Comparison of ENCODE assay signal across 8 cellular contexts in the genomic region with DNA sequence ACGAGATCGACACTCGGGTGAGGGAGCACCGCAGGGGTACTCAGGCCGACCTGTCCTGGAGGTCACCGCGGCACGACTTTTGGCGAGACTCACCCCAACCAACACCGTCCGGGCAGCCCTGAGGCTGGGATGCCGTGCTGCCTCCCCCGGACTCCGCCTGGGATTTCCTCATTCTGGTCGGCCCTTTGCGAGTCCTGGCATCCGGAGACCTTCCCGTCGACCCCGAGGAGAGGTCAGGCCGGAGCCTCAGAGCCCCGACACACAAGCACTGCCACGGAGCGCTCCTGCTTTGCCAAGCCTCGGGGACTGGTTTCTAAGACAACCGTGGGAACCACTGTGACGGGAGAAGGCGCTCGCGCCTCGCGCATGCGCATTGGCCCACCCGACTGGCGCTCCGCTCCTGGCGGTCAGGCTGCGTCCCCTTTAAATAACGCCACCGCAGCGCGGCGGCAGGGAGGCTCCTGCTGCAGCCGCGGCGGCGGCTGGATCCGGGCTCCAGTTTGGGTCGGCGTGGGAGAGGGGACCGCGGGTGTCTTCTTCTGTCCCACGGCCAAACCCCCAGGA.
A peak's percentile ranks its signal among the peaks of the same experiment; 100 is the strongest.
DNase-seq lines count a peak whose midpoint lies in the region; ATAC-seq, FAIRE-seq and TF ChIP-seq lines count a peak whose summit lies in the region.
"Not testable (repeated sequence)": the region's sequence is repeated elsewhere in the genome, so short reads cannot be mapped to it uniquely, and the experiment has no call there.

No MANE protein-coding gene starts in this region.

- H4K20me1 ChIP-seq in mammary epithelial cell (ENCODE audit: insufficient read depth, low read length): not testable (repeated sequence)

- intact Hi-C loops in mammary epithelial cell (cut with micrococcal nuclease); sciatic nerve (cut with DNase I): not testable (repeated sequence)

- H3K9me3 ChIP-seq in mammary epithelial cell (replicated peaks; ENCODE audit: insufficient read depth, low read length); iPS-20b (ENCODE audit: insufficient read depth, low read depth, low read length): not testable (repeated sequence)

- not testable (repeated sequence) for H3K27me3 ChIP-seq in mammary epithelial cell (ENCODE audit: insufficient read depth, low read length)
- peaks cover 100% of the 10 kb centered on the region for H3K27me3 ChIP-seq in iPS-20b (ENCODE audit: insufficient read depth, low read length)

- in situ Hi-C loops in mammary epithelial cell (cut with MboI; ENCODE audit: low sequenced_read_pairs in 2 of 2): loop anchor here (25.0 kb wide), 5 partner anchors 176 to 876 kb away; partner anchors contain the start of genes APMAP (in 1 of the 2), GINS1 (in 1 of the 2) and ZNF337 (in 1 of the 2)

- dilution Hi-C loops in mammary epithelial cell (cut with HindIII; ENCODE audit: low sequenced_read_pairs): not testable (repeated sequence)

- peak; percentile 63 for ATAC-seq in HG03442 (IDR thresholded peaks at IDR 0.05; ENCODE audit: unreplicated experiment)
- ATAC-seq in sciatic nerve: peak; percentile 69

- peak overlapping the region; percentile 74 for H3K4me2 ChIP-seq in mammary epithelial cell (ENCODE audit: insufficient read depth, low read depth, low read length)

- H2AFZ ChIP-seq in mammary epithelial cell (ENCODE audit: low read depth, low read length): peak overlapping the region; percentile 84

- DNase-seq in GM12892 (ENCODE audit: insufficient read length): not testable (repeated sequence)
- DNase-seq in NCI-H524 (lab: John Stamatoyannopoulos, UW) (peak; percentile 84 to 96), mammary epithelial cell (peak; percentile 78), sciatic nerve (ENCODE audit: low spot score) (peak; percentile 91), urothelium cell line (ENCODE audit: low spot score) (peak; percentile 63)
- DNase-seq in activated CD4-positive, alpha-beta T cell treated with anti-CD3 and anti-CD28 coated beads for 1 hour: peak; percentile 72

- H3K4me1 ChIP-seq in mammary epithelial cell (ENCODE audit: insufficient read depth, low read length): peaks cover 18% of the 10 kb centered on the region
- H3K4me1 ChIP-seq in iPS-20b (ENCODE audit: insufficient read depth, low read length): not testable (repeated sequence)

- H3K36me3 ChIP-seq in mammary epithelial cell (ENCODE audit: insufficient read depth, low read length); iPS-20b (ENCODE audit: insufficient read depth, low read depth, low read length): not testable (repeated sequence)

- CTCF ChIA-PET in mammary epithelial cell (lab: Charles Lee; ENCODE audit: low non-redundant PET): not testable (repeated sequence)

- H3K4me3 ChIP-seq in mammary epithelial cell (replicated peaks in 1 of 3; ENCODE audit: insufficient read depth in 1 of 3, low read depth in 2 of 3, low read length in 3 of 3): peak overlapping the region; percentile 35 to 43 (median 39)
- peak overlapping the region; percentile 72; the same call in 1 of the 2 replicates for H3K4me3 ChIP-seq in iPS-20b (ENCODE audit: low read length)

- not testable (repeated sequence) for TF ChIP-seq POLR2A in GM12892 (IDR thresholded peaks at IDR 0.05; ENCODE audit: low read depth, low read length)

- not testable (repeated sequence) for TF ChIP-seq CTCF in mammary epithelial cell (conservative IDR thresholded peaks at IDR 0.05 in 1 of 2, IDR thresholded peaks at IDR 0.05 in 1 of 2; ENCODE audit: extremely low read depth in 1 of 2, insufficient read depth in 1 of 2, low read depth in 1 of 2, low read length in 2 of 2)

- not testable (repeated sequence) for BruUV-seq in mammary epithelial cell (replicated peaks; lab: Mats Ljungman, UMichigan)

- H3K27ac ChIP-seq in mammary epithelial cell (ENCODE audit: insufficient read depth, low read depth, low read length); iPS-20b (ENCODE audit: low read length): not testable (repeated sequence)

- H3K79me2 ChIP-seq in mammary epithelial cell (ENCODE audit: insufficient read depth, low read length): not testable (repeated sequence)

- not testable (repeated sequence) for H3K9ac ChIP-seq in mammary epithelial cell (ENCODE audit: insufficient read depth, low read length); iPS-20b (ENCODE audit: low read depth, low read length)

- peak; percentile 60 for FAIRE-seq in GM12892 (lab: Jason Lieb, UNC)
- not testable (repeated sequence) for FAIRE-seq in urothelium cell line (lab: Jason Lieb, UNC)

- WGBS in mammary epithelial cell (ENCODE audit: low coverage, missing lambda C conversion rate): 4% methylated on average over 22 of the region's 53 CpGs
